ENCODE assay signal across 6 cellular contexts in the genomic region with DNA sequence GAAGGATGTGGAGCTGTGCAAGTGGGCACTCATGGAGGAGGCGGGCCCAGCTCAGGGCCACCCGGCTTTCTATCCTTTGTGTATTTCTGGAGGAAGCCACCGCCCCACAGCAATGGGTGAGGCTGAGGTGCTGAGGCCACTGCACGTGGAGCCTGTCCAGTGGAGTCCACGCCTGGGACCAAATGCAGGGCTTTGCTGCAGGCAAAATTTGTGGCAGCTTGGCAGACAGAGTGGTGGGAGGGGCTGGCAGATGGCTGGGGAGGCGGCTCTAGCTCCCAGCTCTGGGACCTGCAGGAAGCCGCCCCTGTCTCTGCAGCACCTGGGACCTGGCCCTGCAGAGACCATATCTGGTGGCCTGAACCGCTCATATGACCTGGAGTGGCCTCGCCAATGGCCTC.
A peak's percentile ranks its signal among the peaks of the same experiment; 100 is the strongest.
DNase-seq lines count a peak whose midpoint lies in the region; ATAC-seq and TF ChIP-seq lines count a peak whose summit lies in the region.
"Not testable (repeated sequence)": the region's sequence is repeated elsewhere in the genome, so short reads cannot be mapped to it uniquely, and the experiment has no call there.

No MANE protein-coding gene starts in this region.

- intact Hi-C loops in upper lobe of right lung (cut with DNase I): not testable (repeated sequence)

- not testable (repeated sequence) for H3K27me3 ChIP-seq in WERI-Rb-1 (ENCODE audit: insufficient read depth, low read depth, severe bottlenecking); upper lobe of right lung

- TF ChIP-seq CTCF in WERI-Rb-1 (IDR thresholded peaks at IDR 0.05; ENCODE audit: low read depth, low read length); upper lobe of right lung (IDR thresholded peaks at IDR 0.05): not testable (repeated sequence)

- H3K27ac ChIP-seq in WERI-Rb-1, upper lobe of right lung: not testable (repeated sequence)

- H3K4me3 ChIP-seq in WERI-Rb-1 (ENCODE audit: low read depth, low read length); upper lobe of right lung: not testable (repeated sequence)

- H3K36me3 ChIP-seq in WERI-Rb-1, upper lobe of right lung: not testable (repeated sequence)

- not testable (repeated sequence) for H3K4me1 ChIP-seq in upper lobe of right lung

- H3K9me3 ChIP-seq in WERI-Rb-1 (ENCODE audit: severe bottlenecking); upper lobe of right lung: not testable (repeated sequence)

- ATAC-seq in upper lobe of right lung: not testable (repeated sequence)

- peak; percentile 78 for DNase-seq in DMS 273 (lab: John Stamatoyannopoulos, UW; ENCODE audit: unreplicated experiment)
- peak; percentile 10 for DNase-seq in NCI-H146 (lab: John Stamatoyannopoulos, UW)
- DNase-seq in NCI-H2171 (lab: John Stamatoyannopoulos, UW): peak; percentile 38
- peak; percentile 29 to 68 for DNase-seq in NCI-H524 (lab: John Stamatoyannopoulos, UW)
- peak; percentile 32 for DNase-seq in WERI-Rb-1
- peak; percentile 39 for DNase-seq in upper lobe of right lung

Comparison
In these comparisons a context has a peak if more than half of its experiments do, and no peak if none do; other contexts are left out.
1. DNase-seq: peak in every context shown above with its lines; median percentile 78 in DMS 273; 48 in NCI-H524; 39 in upper lobe of right lung; 38 in NCI-H2171; 32 in WERI-Rb-1; 10 in NCI-H146.